ENCODE assay signal across 8 cellular contexts in genomic region chr10:102118867-102119266, GRCh38. TPM values are rescaled to one million over a fixed set of nuclear protein-coding genes. Genes with fewer than 3 reads are reported as not detected.
DNase-seq lines count a peak whose midpoint lies in the region; ATAC-seq and TF ChIP-seq lines count a peak whose summit lies in the region.

No MANE protein-coding gene starts in this region.

- TF ChIP-seq CTCF in RWPE1 (conservative IDR thresholded peaks at IDR 0.05; ENCODE audit: low read depth) = no peak

- ATAC-seq in GM21367 (IDR thresholded peaks at IDR 0.05; ENCODE audit: unreplicated experiment) = no peak

- peak; percentile 32 for DNase-seq in NCI-H2171 treated with DMSO at 0.1 percent for 48 hours (lab: John Stamatoyannopoulos, UW)
- DNase-seq in NCI-H2171 (lab: John Stamatoyannopoulos, UW) = no peak
- DNase-seq in RWPE1 (ENCODE audit: low spot score) = no peak
- DNase-seq in dermis blood vessel endothelial cell = no peak
- DNase-seq in 8988T = no peak

- H3K27me3 ChIP-seq in ectodermal cell (ENCODE audit: control insufficient read depth, insufficient read depth, low read length, poor library complexity, severe bottlenecking) (no peaks in the 10 kb centered on the region), muscle layer of colon (ENCODE audit: control insufficient read depth in 1 of 2, insufficient read depth in 2 of 2, low read length in 2 of 2) (no peaks in the 10 kb centered on the region)

- H3K36me3 ChIP-seq in ectodermal cell (ENCODE audit: control insufficient read depth, insufficient read depth, low read length) (no peaks in the 10 kb centered on the region), muscle layer of colon (ENCODE audit: insufficient read depth, low read length) (no peaks in the 10 kb centered on the region)

- CTCF ChIA-PET in RWPE1 (lab: Yijun Ruan, JAX) = interaction anchor here (0.6 to 1.4 kb wide), 3 partner anchors 9 to 104 kb away, joined by 3 to 4 read pairs (median 3); no protein-coding TSS in a partner anchor

- H3K27ac ChIP-seq in RWPE1 = peak overlapping the region; percentile 94
- H3K27ac ChIP-seq in ectodermal cell (ENCODE audit: insufficient read depth, low read depth, low read length, poor library complexity, severe bottlenecking) = no peak overlapping the region
- peak overlapping the region; percentile 99 for H3K27ac ChIP-seq in muscle layer of colon (ENCODE audit: low read depth, low read length)

- H3K9me3 ChIP-seq in ectodermal cell (ENCODE audit: control insufficient read depth, low read length) (no peaks in the 10 kb centered on the region), muscle layer of colon (ENCODE audit: low read length) (no peaks in the 10 kb centered on the region)

- peak overlapping the region; percentile 83 for H3K4me3 ChIP-seq in ectodermal cell (ENCODE audit: insufficient read depth, low read depth, low read length)
- H3K4me3 ChIP-seq in muscle layer of colon (ENCODE audit: low read depth in 1 of 2, low read length in 2 of 2) = peak overlapping the region; percentile 51 to 89

- H3K4me1 ChIP-seq in ectodermal cell (ENCODE audit: control insufficient read depth, insufficient read depth, low read length) (peaks cover 58% of the 10 kb centered on the region), muscle layer of colon (ENCODE audit: insufficient read depth, low read length) (peaks cover 58% of the 10 kb centered on the region)

- 14 to 17% methylated on average over 6 of the region's 6 CpGs for WGBS in ectodermal cell, 2 experiments

- POLR2A ChIA-PET in RWPE1 (lab: Yijun Ruan, JAX; ENCODE audit: low non-redundant PET) = interaction anchor here (0.6 to 1.3 kb wide), 7 partner anchors 8 to 93 kb away, joined by 3 to 5 read pairs (median 3); partner anchors contain the start of genes HPS6 and NOLC1

- peak overlapping the region; percentile 63 for H3K9ac ChIP-seq in muscle layer of colon (ENCODE audit: low read length)

RNA-seq across cellular contexts. Expression of gene LDB1, which starts 1.3 kb away (rescaled TPM):
- 153 TPM for polyA plus RNA-seq in ectodermal cell (2013, experiment 1 of 4)
- 154 TPM for polyA plus RNA-seq in ectodermal cell (2013, experiment 2 of 4)
- 123 TPM for polyA plus RNA-seq in ectodermal cell (2013, experiment 3 of 4)
- polyA plus RNA-seq in ectodermal cell (2013, experiment 4 of 4) = 130 TPM
- total RNA-seq in dermis blood vessel endothelial cell = 49.6 and 52.1 TPM in 2 replicates

RNA-seq across cellular contexts. Expression of gene PPRC1, which starts 14.0 kb away (rescaled TPM):
- polyA plus RNA-seq in ectodermal cell (2013, experiment 1 of 4) = 43.4 TPM
- 49.1 TPM for polyA plus RNA-seq in ectodermal cell (2013, experiment 2 of 4)
- 31.6 TPM for polyA plus RNA-seq in ectodermal cell (2013, experiment 3 of 4)
- polyA plus RNA-seq in ectodermal cell (2013, experiment 4 of 4) = 33.1 TPM
- 14.5 and 15.3 TPM in 2 replicates for total RNA-seq in dermis blood vessel endothelial cell

RNA-seq across cellular contexts. Expression of gene NOLC1, which starts 33.3 kb away (rescaled TPM):
- 129 TPM for polyA plus RNA-seq in ectodermal cell (2013, experiment 1 of 4)
- polyA plus RNA-seq in ectodermal cell (2013, experiment 2 of 4) = 131 TPM
- 88.1 TPM for polyA plus RNA-seq in ectodermal cell (2013, experiment 3 of 4)
- 98.9 TPM for polyA plus RNA-seq in ectodermal cell (2013, experiment 4 of 4)
- 29.6 and 38.9 TPM in 2 replicates for total RNA-seq in dermis blood vessel endothelial cell

RNA-seq across cellular contexts. Expression of gene HPS6, which starts 53.7 kb away (rescaled TPM):
- 11.3 TPM for polyA plus RNA-seq in ectodermal cell (2013, experiment 1 of 4)
- polyA plus RNA-seq in ectodermal cell (2013, experiment 2 of 4) = 10.6 TPM
- 8.4 TPM for polyA plus RNA-seq in ectodermal cell (2013, experiment 3 of 4)
- polyA plus RNA-seq in ectodermal cell (2013, experiment 4 of 4) = 9.2 TPM
- 49.0 and 53.6 TPM in 2 replicates for total RNA-seq in dermis blood vessel endothelial cell
